Comparison of ENCODE assay signal across 12 cellular contexts in genomic region chr14:55127491-55127951, GRCh38. TPM values are rescaled to one million over a fixed set of nuclear protein-coding genes. Genes with fewer than 3 reads are reported as not detected.
DNase-seq lines count a peak whose midpoint lies in the region; TF ChIP-seq lines count a peak whose summit lies in the region.
"Had no signal": no experiment of that assay in that cellular context is flagged by ENCODE, and none has a peak within 500 bp of the region (broad histone marks: within the 10 kb centered on the region; RNA-seq: fewer than 3 reads in every experiment).

No MANE protein-coding gene starts in this region.

- H3K4me3 ChIP-seq in AG09309 (ENCODE audit: control insufficient read depth, low read depth, low read length) = no peak overlapping the region
- H3K4me3 ChIP-seq in brain microvascular endothelial cell (ENCODE audit: low read depth, low read length) = no peak overlapping the region
- no peak overlapping the region for H3K4me3 ChIP-seq in muscle layer of duodenum (ENCODE audit: low read depth in 1 of 2, low read length in 2 of 2)
- no peak overlapping the region for H3K4me3 ChIP-seq in neuronal stem cell (ENCODE audit: low read length in 2 of 2)
- H3K4me3 ChIP-seq: BLaER1 had no signal

- no peak overlapping the region for H2BK15ac ChIP-seq in neuronal stem cell (ENCODE audit: low read length)

- H2AFZ ChIP-seq in neuronal stem cell (ENCODE audit: low read length) = no peak overlapping the region

- no peak overlapping the region for H2BK5ac ChIP-seq in neuronal stem cell (ENCODE audit: low read length)

- H3K9me3 ChIP-seq in muscle layer of duodenum (ENCODE audit: control insufficient read depth in 1 of 2, low read length in 2 of 2) (no peaks in the 10 kb centered on the region), neuronal stem cell (replicated peaks in 1 of 2; ENCODE audit: control insufficient read depth in 2 of 2, insufficient read depth in 1 of 2, low read depth in 1 of 2, low read length in 2 of 2) (no peaks in the 10 kb centered on the region)
- H3K9me3 ChIP-seq: BLaER1 had no signal

- no peak overlapping the region for H2BK12ac ChIP-seq in neuronal stem cell (ENCODE audit: low read length)

- no peak overlapping the region for H3K9ac ChIP-seq in neuronal stem cell (ENCODE audit: low read depth, low read length, poor library complexity)
- H3K9ac ChIP-seq: BLaER1 had no signal

- H3K27me3 ChIP-seq in brain microvascular endothelial cell (replicated peaks) (no peaks in the 10 kb centered on the region), muscle layer of duodenum (ENCODE audit: low read depth, low read length) (no peaks in the 10 kb centered on the region), neuronal stem cell (ENCODE audit: control insufficient read depth in 3 of 3, insufficient read depth in 3 of 3, low read depth in 1 of 3, low read length in 3 of 3) (peaks cover 0 to 18% (median 3%) of the 10 kb centered on the region in 3 experiments)

- H3K36me3 ChIP-seq in brain microvascular endothelial cell (replicated peaks) (no peaks in the 10 kb centered on the region), muscle layer of duodenum (ENCODE audit: control insufficient read depth in 1 of 2, insufficient read depth in 2 of 2, low read length in 2 of 2) (peaks cover 0 to 3% of the 10 kb centered on the region in 2 donors), neuronal stem cell (replicated peaks in 1 of 2; ENCODE audit: control insufficient read depth in 2 of 2, insufficient read depth in 2 of 2, low read length in 2 of 2) (no peaks in the 10 kb centered on the region)
- H3K36me3 ChIP-seq: BLaER1 had no signal

- H3K4me1 ChIP-seq in muscle layer of duodenum (ENCODE audit: control insufficient read depth in 1 of 2, insufficient read depth in 2 of 2, low read length in 2 of 2) (peaks cover 13 to 24% of the 10 kb centered on the region in 2 donors), neuronal stem cell (ENCODE audit: control insufficient read depth in 2 of 2, insufficient read depth in 1 of 2, low read depth in 1 of 2, low read length in 2 of 2) (peaks cover 9 to 13% of the 10 kb centered on the region in 2 donors)

- H3K27ac ChIP-seq in brain microvascular endothelial cell = no peak overlapping the region
- peak overlapping the region; percentile 78 for H3K27ac ChIP-seq in muscle layer of duodenum (ENCODE audit: low read length)
- H3K27ac ChIP-seq in neuronal stem cell (replicated peaks; ENCODE audit: low read length) = no peak overlapping the region
- H3K27ac ChIP-seq: BLaER1 had no signal

- no peak overlapping the region for H2AK5ac ChIP-seq in neuronal stem cell (ENCODE audit: low read depth, low read length)

- H3K18ac ChIP-seq in neuronal stem cell (ENCODE audit: low read length) = no peak overlapping the region

- no peak overlapping the region for H3K4me2 ChIP-seq in neuronal stem cell (ENCODE audit: insufficient read depth, low read length, poor library complexity, severe bottlenecking)
- H3K4me2 ChIP-seq: BLaER1 had no signal

- DNase-seq in AG09309 (ENCODE audit: low read depth) = peak; percentile 80
- peak; percentile 48 for DNase-seq in HT1080 (ENCODE audit: low read depth)
- DNase-seq in brain microvascular endothelial cell = peak; percentile 52
- DNase-seq in NCI-H2107 (lab: John Stamatoyannopoulos, UW) = no peak
- DNase-seq in neuronal stem cell (ENCODE audit: low spot score) = no peak
- no peak for DNase-seq in KG1 (lab: John Stamatoyannopoulos, UW)
- DNase-seq in cerebellar cortex (ENCODE audit: low spot score) = no peak
- DNase-seq: endodermal cell; NCI-H1092 treated with DMSO at 0.1 percent for 48 hours; stimulated activated naive CD4-positive, alpha-beta T cell treated with Interleukin-2 at 50 U/mL for 16 hours had no signal

- H4K91ac ChIP-seq in neuronal stem cell (ENCODE audit: low read depth, low read length, poor library complexity) = no peak overlapping the region

- H4K8ac ChIP-seq in neuronal stem cell (ENCODE audit: low read depth, low read length) = no peak overlapping the region

- H3K79me1 ChIP-seq in neuronal stem cell (ENCODE audit: low read depth, low read length) = no peaks in the 10 kb centered on the region

- no peak overlapping the region for H3K4ac ChIP-seq in neuronal stem cell (ENCODE audit: low read length)

- H3K14ac ChIP-seq in neuronal stem cell (ENCODE audit: low read length) = no peak overlapping the region

- in situ Hi-C loops in brain microvascular endothelial cell (cut with HindIII; ENCODE audit: low pct_ligation_motif_present, low sequenced_read_pairs) = no loop called here

- TF ChIP-seq CTCF in AG09309 (IDR thresholded peaks at IDR 0.05; ENCODE audit: control insufficient read depth, insufficient read depth, low read depth, low read length, missing control alignments) = no peak
- no peak for TF ChIP-seq CTCF in brain microvascular endothelial cell (IDR thresholded peaks at IDR 0.05; ENCODE audit: low read depth, low read length, missing control alignments)

- H3K23ac ChIP-seq in neuronal stem cell (ENCODE audit: low read depth, low read length, poor library complexity) = no peak overlapping the region

- no peak overlapping the region for H2BK120ac ChIP-seq in neuronal stem cell (ENCODE audit: low read depth, low read length)

- WGBS in neuronal stem cell (ENCODE audit: extremely low coverage in 2 of 2, insufficient read length in 2 of 2, insufficient replicate concordance in 1 of 2), 2 donors = no CpG with 5 or more reads among the region's 2 CpGs

RNA-seq across cellular contexts. Expression of gene LGALS3, which starts 1.5 kb away (rescaled TPM):
- 53.8 and 69.3 TPM in 2 replicates for total RNA-seq in HT1080 (2014; rRNA removed; shearing (Covaris generic))
- polyA plus RNA-seq in HT1080 (2015; cell fraction: cytosol; rRNA removed) = 64.0 and 72.8 TPM in 2 replicates
- polyA plus RNA-seq in HT1080 (2015; cell fraction: nucleus; rRNA removed) = 56.5 and 67.4 TPM in 2 replicates
- 2.4 TPM for polyA plus RNA-seq in neuronal stem cell (2013, experiment 1 of 2)
- 3.1 TPM for polyA plus RNA-seq in neuronal stem cell (2013, experiment 2 of 2)

Comparison
In these comparisons a context has a peak if more than half of its experiments do, and no peak if none do; other contexts are left out.
1. DNase-seq: peak in AG09309 (single experiment), HT1080 (single experiment) and brain microvascular endothelial cell (single experiment); none in NCI-H2107 (single experiment), neuronal stem cell (single experiment), KG1 (single experiment) and cerebellar cortex (single experiment).